ENCODE assay signal across 11 cellular contexts in genomic region chr1:184806296-184806721, GRCh38. TPM values are rescaled to one million over a fixed set of nuclear protein-coding genes. Genes with fewer than 3 reads are reported as not detected.
A peak's percentile ranks its signal among the peaks of the same experiment; 100 is the strongest.
DNase-seq lines count a peak whose midpoint lies in the region; ATAC-seq and TF ChIP-seq lines count a peak whose summit lies in the region.
"Had no signal": no experiment of that assay in that cellular context is flagged by ENCODE, and none has a peak within 500 bp of the region (broad histone marks: within the 10 kb centered on the region; RNA-seq: fewer than 3 reads in every experiment).

No MANE protein-coding gene starts in this region.

- H3K4me1 Mint-ChIP-seq in activated naive CD8-positive, alpha-beta T cell treated with anti-CD3 and anti-CD28 coated beads for 36 hours: peaks cover 3% of the 10 kb centered on the region

- H3K9ac ChIP-seq in skeletal muscle tissue (ENCODE audit: low read depth in 1 of 3, low read length in 3 of 3): peak overlapping the region in 1 of 3 donors; percentile 36

- H3K27me3 ChIP-seq in heart left ventricle (no peaks in the 10 kb centered on the region), skeletal muscle tissue (ENCODE audit: control insufficient read depth in 3 of 3, insufficient read depth in 3 of 3, low read length in 3 of 3) (no peaks in the 10 kb centered on the region)
- H3K27me3 ChIP-seq: adrenal gland had no signal

- DNase-seq in SKM-1 (lab: John Stamatoyannopoulos, UW; ENCODE audit: unreplicated experiment) (peak; percentile 99), heart left ventricle (no peak), G401 (ENCODE audit: low spot score) (no peak)
- DNase-seq in activated CD8-positive, alpha-beta memory T cell treated with anti-CD3 and anti-CD28 coated beads, Interleukin-2, amount 50 U/mL, for 4 hours: no peak
- DNase-seq in effector CD4-positive, alpha-beta T cell: no peak
- no peak for DNase-seq in activated naive CD8-positive, alpha-beta T cell treated with anti-CD3 and anti-CD28 coated beads for 36 hours

- H3K9me3 ChIP-seq in heart left ventricle (no peaks in the 10 kb centered on the region), skeletal muscle tissue (ENCODE audit: control insufficient read depth in 3 of 3, low read length in 3 of 3) (no peaks in the 10 kb centered on the region)
- H3K9me3 ChIP-seq: adrenal gland had no signal

- H3K9me3 Mint-ChIP-seq in activated naive CD8-positive, alpha-beta T cell treated with anti-CD3 and anti-CD28 coated beads for 36 hours: no peaks in the 10 kb centered on the region

- no peak for TF ChIP-seq POLR2A in heart left ventricle (IDR thresholded peaks at IDR 0.05)

- H3K4me3 ChIP-seq in heart left ventricle (no peak overlapping the region), skeletal muscle tissue (ENCODE audit: low read length in 3 of 3) (no peak overlapping the region)
- H3K4me3 ChIP-seq: adrenal gland, smooth muscle cell had no signal

- intact Hi-C loops in heart left ventricle (cut with DNase I): loop anchor here (5.0 to 10.0 kb wide), 4 partner anchors 348 to 368 kb away; partner anchors contain the start of genes SWT1 (in 5 of the 10) and TRMT1L (in 5 of the 10)

- H3K4me1 ChIP-seq in heart left ventricle (peaks cover 2 to 23% (median 12%) of the 10 kb centered on the region in 12 donors), skeletal muscle tissue (ENCODE audit: control insufficient read depth in 3 of 3, insufficient read depth in 3 of 3, low read length in 3 of 3) (peaks cover 11 to 44% (median 29%) of the 10 kb centered on the region in 3 donors)

- no peak overlapping the region for H3K27ac Mint-ChIP-seq in activated naive CD8-positive, alpha-beta T cell treated with anti-CD3 and anti-CD28 coated beads for 36 hours
- H3K27ac Mint-ChIP-seq: activated CD8-positive, alpha-beta memory T cell treated with anti-CD3 and anti-CD28 coated beads, Interleukin-2, amount 10 ng/mL, durations not matched to agents 7 days and 5 days had no signal

- TF ChIP-seq CTCF in heart left ventricle (IDR thresholded peaks at IDR 0.05): no peak

- H3K27ac ChIP-seq in heart left ventricle (peak overlapping the region in 5 of 12 donors; percentile 21 to 68 (median 61)), skeletal muscle tissue (ENCODE audit: low read depth, low read length) (peak overlapping the region; percentile 10)

- H3K27me3 Mint-ChIP-seq in activated naive CD8-positive, alpha-beta T cell treated with anti-CD3 and anti-CD28 coated beads for 36 hours: no peaks in the 10 kb centered on the region
- H3K27me3 Mint-ChIP-seq: activated CD8-positive, alpha-beta memory T cell treated with anti-CD3 and anti-CD28 coated beads, Interleukin-2, amount 10 ng/mL, durations not matched to agents 7 days and 5 days had no signal

- H3K36me3 ChIP-seq in heart left ventricle (peaks cover 0 to 94% (median 66%) of the 10 kb centered on the region in 9 donors), skeletal muscle tissue (ENCODE audit: control insufficient read depth in 3 of 3, insufficient read depth in 3 of 3, low read length in 3 of 3) (peaks cover 0 to 10% (median 5%) of the 10 kb centered on the region in 3 donors)

- H3K36me3 Mint-ChIP-seq in activated naive CD8-positive, alpha-beta T cell treated with anti-CD3 and anti-CD28 coated beads for 36 hours: no peaks in the 10 kb centered on the region

- in situ Hi-C loops in G401 (cut with HindIII; ENCODE audit: low sequenced_read_pairs): loop anchor here (25.0 kb wide), 2 partner anchors 181 to 356 kb away; partner anchors contain the start of genes SWT1 and TRMT1L

- no peak overlapping the region for H3K4me3 Mint-ChIP-seq in activated naive CD8-positive, alpha-beta T cell treated with anti-CD3 and anti-CD28 coated beads for 36 hours
- H3K4me3 Mint-ChIP-seq: activated CD8-positive, alpha-beta memory T cell treated with anti-CD3 and anti-CD28 coated beads, Interleukin-2, amount 10 ng/mL, durations not matched to agents 7 days and 5 days had no signal

- peak; percentile 16 for ATAC-seq in HG02943 (IDR thresholded peaks at IDR 0.05; ENCODE audit: low read depth, unreplicated experiment)
- peak; percentile 4 to 38 (median 34) for ATAC-seq in heart left ventricle

- whole genome bisulfite sequencing in heart left ventricle, 4 donors: 75 to 81% (median 78%) methylated on average over 5 of the region's 5 CpGs

RNA-seq across cellular contexts. Expression of gene EDEM3, which starts 51.7 kb away (rescaled TPM):
- total RNA-seq in heart left ventricle: 10 to 100 TPM; 14.3 to 28.6 (median 18.8) TPM
- polyA plus RNA-seq in heart left ventricle: 10 to 100 TPM in 1 of 2 donors, 1 to 10 TPM in 1; 7.2 to 13.3 TPM
- total RNA-seq in skeletal muscle tissue: 28.2 TPM
- 10 to 100 TPM; 11.5 to 12.4 TPM for total RNA-seq in activated naive CD8-positive, alpha-beta T cell treated with anti-CD3 and anti-CD28 coated beads for 36 hours
- total RNA-seq in G401 (2014; rRNA removed; shearing (Covaris generic)): 8.9 and 12.7 TPM in 2 replicates
